Comparison of ENCODE assay signal across 8 cellular contexts in the genomic region with DNA sequence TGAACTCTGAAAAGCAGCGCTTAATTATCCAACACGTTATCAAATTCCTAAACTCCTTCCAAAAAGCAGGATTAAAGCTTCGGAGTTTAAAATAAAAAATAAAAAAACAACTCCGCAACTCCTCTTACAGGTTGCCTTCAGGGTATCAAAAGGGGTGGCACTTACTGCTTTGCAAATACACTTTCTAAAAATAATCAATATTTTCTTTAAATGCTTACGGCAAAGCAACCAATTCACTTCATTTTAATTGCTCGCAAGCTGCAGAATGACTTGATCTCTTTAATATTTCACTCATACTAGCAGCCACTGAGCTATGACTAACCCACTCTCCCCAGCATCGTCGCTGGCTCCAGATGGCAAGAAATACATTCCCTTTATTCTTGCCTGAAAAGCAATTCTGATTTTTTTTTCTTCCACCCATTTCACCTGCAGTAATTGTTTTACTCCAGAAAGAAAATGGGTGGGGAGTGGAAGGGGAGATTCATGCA. TPM values are rescaled to one million over a fixed set of nuclear protein-coding genes. Genes with fewer than 3 reads are reported as not detected.
DNase-seq lines count a peak whose midpoint lies in the region; ATAC-seq lines count a peak whose summit lies in the region.

No MANE protein-coding gene starts in this region.

- H3K27ac ChIP-seq in iPS DF 6.9 (ENCODE audit: low read length), result no peak overlapping the region

- no peaks in the 10 kb centered on the region for H3K27me3 ChIP-seq in iPS DF 6.9 (ENCODE audit: control insufficient read depth, insufficient read depth, low read length)

- POLR2A ChIA-PET in activated naive CD8-positive, alpha-beta T cell treated with anti-CD3 and anti-CD28 coated beads, Interleukin-2, amount 10 ng/mL, durations not matched to agents 7 days and 5 days (lab: Charles Lee), result interaction anchor here (0.8 kb wide), 1 partner anchor 126 kb away, joined by 3 read pairs; no protein-coding TSS in a partner anchor

- H3K27ac Mint-ChIP-seq in activated T-cell treated with anti-CD3 and anti-CD28 coated beads, Interleukin-2, amount 50 U/mL, for 24 hours, result no peak overlapping the region
- no peak overlapping the region for H3K27ac Mint-ChIP-seq in activated naive CD8-positive, alpha-beta T cell treated with anti-CD3 and anti-CD28 coated beads, Interleukin-2, amount 10 ng/mL, durations not matched to agents 7 days and 5 days
- H3K27ac Mint-ChIP-seq in stimulated activated effector memory CD8-positive, alpha-beta T cell treated with anti-CD3 and anti-CD28 coated beads, Interleukin-12 subunit alpha, Interleukin-12 subunit beta, amount 100 ng/mL, for 72 hours, result no peak overlapping the region

- H3K27me3 Mint-ChIP-seq in activated T-cell treated with anti-CD3 and anti-CD28 coated beads, Interleukin-2, amount 50 U/mL, for 24 hours, result peaks cover 67% of the 10 kb centered on the region
- H3K27me3 Mint-ChIP-seq in activated naive CD8-positive, alpha-beta T cell treated with anti-CD3 and anti-CD28 coated beads, Interleukin-2, amount 10 ng/mL, durations not matched to agents 7 days and 5 days, result peaks cover 66% of the 10 kb centered on the region

- H3K4me1 ChIP-seq in iPS DF 6.9 (ENCODE audit: control insufficient read depth, insufficient read depth, low read length), result no peaks in the 10 kb centered on the region

- peaks cover 12% of the 10 kb centered on the region for H3K4me1 Mint-ChIP-seq in activated T-cell treated with anti-CD3 and anti-CD28 coated beads, Interleukin-2, amount 50 U/mL, for 24 hours (ENCODE audit: low read depth)
- H3K4me1 Mint-ChIP-seq in activated naive CD8-positive, alpha-beta T cell treated with anti-CD3 and anti-CD28 coated beads, Interleukin-2, amount 10 ng/mL, durations not matched to agents 7 days and 5 days, result peaks cover 3% of the 10 kb centered on the region
- peaks cover 5% of the 10 kb centered on the region for H3K4me1 Mint-ChIP-seq in stimulated activated effector memory CD8-positive, alpha-beta T cell treated with anti-CD3 and anti-CD28 coated beads, Interleukin-12 subunit alpha, Interleukin-12 subunit beta, amount 100 ng/mL, for 72 hours

- H3K9me3 Mint-ChIP-seq in activated T-cell treated with anti-CD3 and anti-CD28 coated beads, Interleukin-2, amount 50 U/mL, for 24 hours, result no peaks in the 10 kb centered on the region
- H3K9me3 Mint-ChIP-seq in activated naive CD8-positive, alpha-beta T cell treated with anti-CD3 and anti-CD28 coated beads, Interleukin-2, amount 10 ng/mL, durations not matched to agents 7 days and 5 days, result no peaks in the 10 kb centered on the region
- H3K9me3 Mint-ChIP-seq in stimulated activated effector memory CD8-positive, alpha-beta T cell treated with anti-CD3 and anti-CD28 coated beads, Interleukin-12 subunit alpha, Interleukin-12 subunit beta, amount 100 ng/mL, for 72 hours, result no peaks in the 10 kb centered on the region

- no peak for DNase-seq in activated T-cell treated with anti-CD3 and anti-CD28 coated beads, Interleukin-2, amount 50 U/mL, for 24 hours
- no peak for DNase-seq in activated T-cell treated with anti-CD3 and anti-CD28 coated beads, Interleukin-2, amount 50 U/mL, for 48 hours
- DNase-seq in activated naive CD8-positive, alpha-beta T cell treated with anti-CD3 and anti-CD28 coated beads, Interleukin-2, amount 10 ng/mL, durations not matched to agents 7 days and 5 days, result no peak
- no peak for DNase-seq in iPS DF 6.9 (ENCODE audit: low read depth, low spot score)
- no peak for DNase-seq in stimulated activated effector memory CD8-positive, alpha-beta T cell treated with anti-CD3 and anti-CD28 coated beads, Interleukin-12 subunit alpha, Interleukin-12 subunit beta, amount 100 ng/mL, for 72 hours (ENCODE audit: low spot score in 2 of 2)
- no peak for DNase-seq in activated CD4-positive, alpha-beta T cell treated with anti-CD3 and anti-CD28 coated beads, Interleukin-2, amount 50 U/mL, for 1 hour

- H3K36me3 Mint-ChIP-seq in activated T-cell treated with anti-CD3 and anti-CD28 coated beads, Interleukin-2, amount 50 U/mL, for 24 hours (ENCODE audit: low read depth), result no peaks in the 10 kb centered on the region
- H3K36me3 Mint-ChIP-seq in activated naive CD8-positive, alpha-beta T cell treated with anti-CD3 and anti-CD28 coated beads, Interleukin-2, amount 10 ng/mL, durations not matched to agents 7 days and 5 days, result no peaks in the 10 kb centered on the region
- no peaks in the 10 kb centered on the region for H3K36me3 Mint-ChIP-seq in stimulated activated effector memory CD8-positive, alpha-beta T cell treated with anti-CD3 and anti-CD28 coated beads, Interleukin-12 subunit alpha, Interleukin-12 subunit beta, amount 100 ng/mL, for 72 hours

- H3K36me3 ChIP-seq in iPS DF 6.9 (ENCODE audit: control insufficient read depth, insufficient read depth, low read length), result no peaks in the 10 kb centered on the region

- WGBS in iPS DF 6.9 (ENCODE audit: insufficient coverage, insufficient read length), result no CpG with 5 or more reads among the region's 8 CpGs

- no peaks in the 10 kb centered on the region for H3K9me3 ChIP-seq in iPS DF 6.9 (ENCODE audit: control insufficient read depth, insufficient read depth, low read length)

- H3K4me3 Mint-ChIP-seq in activated T-cell treated with anti-CD3 and anti-CD28 coated beads, Interleukin-2, amount 50 U/mL, for 24 hours, result peak overlapping the region; percentile 71
- peak overlapping the region; percentile 71 for H3K4me3 Mint-ChIP-seq in activated naive CD8-positive, alpha-beta T cell treated with anti-CD3 and anti-CD28 coated beads, Interleukin-2, amount 10 ng/mL, durations not matched to agents 7 days and 5 days
- H3K4me3 Mint-ChIP-seq in stimulated activated effector memory CD8-positive, alpha-beta T cell treated with anti-CD3 and anti-CD28 coated beads, Interleukin-12 subunit alpha, Interleukin-12 subunit beta, amount 100 ng/mL, for 72 hours, result peak overlapping the region; percentile 49

- no peak for ATAC-seq in activated naive CD8-positive, alpha-beta T cell treated with anti-CD3 and anti-CD28 coated beads, Interleukin-2, amount 10 ng/mL, durations not matched to agents 7 days and 5 days (ENCODE audit: low read depth)
- no peak for ATAC-seq in stimulated activated effector memory CD8-positive, alpha-beta T cell treated with anti-CD3 and anti-CD28 coated beads, Interleukin-12 subunit alpha, Interleukin-12 subunit beta, amount 100 ng/mL, for 72 hours
- ATAC-seq in GM19463 (IDR thresholded peaks at IDR 0.05; ENCODE audit: unreplicated experiment) (no peak), HG03159 (IDR thresholded peaks at IDR 0.05; ENCODE audit: unreplicated experiment) (no peak)

- peak overlapping the region; percentile 58; the same call in 1 of the 2 replicates for H3K4me3 ChIP-seq in iPS DF 6.9 (ENCODE audit: low read length)

RNA-seq across cellular contexts. Expression of a gene that starts 54.4 kb away (rescaled TPM):
- total RNA-seq in activated naive CD8-positive, alpha-beta T cell treated with anti-CD3 and anti-CD28 coated beads, Interleukin-2, amount 10 ng/mL, durations not matched to agents 7 days and 5 days, result 10 to 100 TPM; 26.4 to 29.7 TPM
